ENCODE assay signal across 8 cellular contexts in genomic region chr17:57892146-57892819, GRCh38. TPM values are rescaled to one million over a fixed set of nuclear protein-coding genes. Genes with fewer than 3 reads are reported as not detected.
DNase-seq lines count a peak whose midpoint lies in the region; ATAC-seq, FAIRE-seq and TF ChIP-seq lines count a peak whose summit lies in the region.

No MANE protein-coding gene starts in this region.

- in situ Hi-C loops in SK-MEL-5 (cut with HindIII; ENCODE audit: low pct_unique_long_range_greater_than_20kb, low sequenced_read_pairs) = no loop called here

- no peaks in the 10 kb centered on the region for H4K20me1 ChIP-seq in KMS-11 (ENCODE audit: insufficient read depth)

- no peak for ATAC-seq in GM19463 (IDR thresholded peaks at IDR 0.05; ENCODE audit: unreplicated experiment)

- TF ChIP-seq CTCF in GM06990 (IDR thresholded peaks at IDR 0.05; ENCODE audit: insufficient read depth, low read length, poor library complexity, severe bottlenecking) (peak; percentile 99), KMS-11 (conservative IDR thresholded peaks at IDR 0.05; ENCODE audit: low read depth, low read length) (peak; percentile 98)

- H3K27ac ChIP-seq in KMS-11 = no peak overlapping the region

- peaks cover 2% of the 10 kb centered on the region; the same call in 1 of the 2 replicates for H3K27me3 ChIP-seq in GM06990 (replicated peaks; ENCODE audit: control insufficient read depth, insufficient read depth, low read length)
- no peaks in the 10 kb centered on the region for H3K27me3 ChIP-seq in KMS-11 (ENCODE audit: insufficient read depth, low read depth)

- DNase-seq in GM06990 (ENCODE audit: extremely low read depth, insufficient read length) (peak; percentile 74), SK-MEL-5 (ENCODE audit: low read depth, low spot score) (peak; percentile 90), frontal cortex (ENCODE audit: low spot score in 2 of 2) (peak; percentile 72 to 85), nucleus accumbens (lab: John Stamatoyannopoulos, UW) (peak in 50 of 56 donors; percentile 34 to 87 (median 70)), stromal cell of bone marrow (ENCODE audit: low read depth) (peak; percentile 79)
- DNase-seq in activated naive CD4-positive, alpha-beta T cell treated with Interleukin-2 at 50 U/mL for 16 hours = peak; percentile 84

- no peaks in the 10 kb centered on the region for H3K79me2 ChIP-seq in KMS-11 (ENCODE audit: insufficient read depth, low read depth)

- no peak for FAIRE-seq in frontal cortex (lab: Jason Lieb, UNC)

- H3K9ac ChIP-seq in KMS-11 = no peak overlapping the region

- no peak overlapping the region; the same call in 1 of the 2 replicates for H3K4me2 ChIP-seq in KMS-11

- no peak overlapping the region for H2AFZ ChIP-seq in KMS-11 (ENCODE audit: low read depth)

- H3K36me3 ChIP-seq in GM06990 (ENCODE audit: control insufficient read depth, insufficient read depth, low read length) = no peaks in the 10 kb centered on the region
- no peaks in the 10 kb centered on the region for H3K36me3 ChIP-seq in KMS-11 (ENCODE audit: insufficient read depth)

- peaks cover 21% of the 10 kb centered on the region for H3K4me1 ChIP-seq in KMS-11 (ENCODE audit: low read depth, poor library complexity, severe bottlenecking)

- H3K4me3 ChIP-seq in GM06990 (replicated peaks; ENCODE audit: low read depth, low read length) = no peak overlapping the region
- H3K4me3 ChIP-seq in KMS-11 (IDR thresholded peaks at IDR 0.05; ENCODE audit: insufficient read depth, low read depth, low read length) = no peak overlapping the region

RNA-seq across cellular contexts. Expression of gene MRPS23, which starts 42.4 kb away (rescaled TPM):
- 87.3 and 95.4 TPM in 2 replicates for total RNA-seq in SK-MEL-5 (2014; rRNA removed; shearing (Covaris generic))
- polyA plus RNA-seq in SK-MEL-5 (2015; cell fraction: cytosol; rRNA removed) = 54.4 and 63.9 TPM in 2 replicates
- 10.4 and 37.7 TPM in 2 replicates for polyA plus RNA-seq in SK-MEL-5 (2015; cell fraction: nucleus; rRNA removed)
- total RNA-seq in frontal cortex = 30.2 TPM
